In the genomic region with DNA sequence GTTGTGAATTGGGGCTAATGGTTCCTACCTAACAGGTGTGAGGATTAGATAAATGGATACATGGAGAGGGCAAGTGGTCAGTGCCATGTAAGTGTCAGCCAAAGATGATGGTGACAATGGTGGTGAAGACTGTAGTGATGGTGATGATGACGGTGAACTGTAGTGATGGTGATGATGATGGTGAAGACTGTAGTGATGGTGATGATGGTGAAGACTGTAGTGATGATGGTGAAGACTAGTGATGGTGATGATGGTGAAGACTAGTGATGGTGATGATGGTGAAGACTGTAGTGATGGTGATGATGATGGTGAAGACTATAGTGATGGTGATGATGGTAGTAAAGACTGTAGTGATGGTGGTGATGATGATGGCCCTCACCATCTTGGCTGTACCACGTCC, we compare ENCODE assay signal across 3 cellular contexts.
TF ChIP-seq lines count a peak whose summit lies in the region.

No MANE protein-coding gene starts in this region.

TF ChIP-seq in A549, 52 proteins besides CTCF, POLR2A, EP300 and RAD21:
- no peak for TF ChIP-seq ZFP36 (IDR thresholded peaks at IDR 0.05; ENCODE audit: borderline replicate concordance, partially characterized antibody)
- no peak for TF ChIP-seq ZSCAN20 (CRISPR knock-in tag; IDR thresholded peaks at IDR 0.05)
- 0 out of 2 replicates have a peak, but pooled peaks have one; percentile 5 for TF ChIP-seq EHMT2 (IDR thresholded peaks at IDR 0.05; ENCODE audit: low read depth)

TF ChIP-seq in GM12891, 5 proteins besides CTCF, POLR2A, EP300 and RAD21:
- no peak for TF ChIP-seq POLR2AphosphoS5 (IDR thresholded peaks at IDR 0.05; ENCODE audit: low read depth, low read length)
- TF ChIP-seq PAX5 (IDR thresholded peaks at IDR 0.05; ENCODE audit: insufficient read depth, low read length, severe bottlenecking): no peak
- TF ChIP-seq SPI1 (IDR thresholded peaks at IDR 0.05; ENCODE audit: low read depth, low read length): no peak
- TF ChIP-seq TAF1 (IDR thresholded peaks at IDR 0.05; ENCODE audit: low read depth, low read length): no peak
- no peak for TF ChIP-seq POU2F2 (IDR thresholded peaks at IDR 0.05; ENCODE audit: low read depth, low read length)

TF ChIP-seq in endothelial cell of umbilical vein, 7 proteins besides CTCF, POLR2A, EP300 and RAD21:
- no peak for TF ChIP-seq FOS (IDR thresholded peaks at IDR 0.05; ENCODE audit: borderline replicate concordance, insufficient read depth, low read length)
- no peak for TF ChIP-seq MAX (IDR thresholded peaks at IDR 0.05; ENCODE audit: insufficient read depth, insufficient read length)
- no peak for TF ChIP-seq EZH2 (IDR thresholded peaks at IDR 0.05; ENCODE audit: borderline replicate concordance, low read depth, low read length, severe bottlenecking)
- no peak for TF ChIP-seq JUN (IDR thresholded peaks at IDR 0.05; ENCODE audit: borderline replicate concordance, insufficient read depth, insufficient read length, low read depth)
- no peak for TF ChIP-seq GATA2 (IDR thresholded peaks at IDR 0.05; ENCODE audit: insufficient read depth, insufficient read length, low read depth, low read length)
